22 cellular contexts compared by ENCODE assay signal in the genomic region with DNA sequence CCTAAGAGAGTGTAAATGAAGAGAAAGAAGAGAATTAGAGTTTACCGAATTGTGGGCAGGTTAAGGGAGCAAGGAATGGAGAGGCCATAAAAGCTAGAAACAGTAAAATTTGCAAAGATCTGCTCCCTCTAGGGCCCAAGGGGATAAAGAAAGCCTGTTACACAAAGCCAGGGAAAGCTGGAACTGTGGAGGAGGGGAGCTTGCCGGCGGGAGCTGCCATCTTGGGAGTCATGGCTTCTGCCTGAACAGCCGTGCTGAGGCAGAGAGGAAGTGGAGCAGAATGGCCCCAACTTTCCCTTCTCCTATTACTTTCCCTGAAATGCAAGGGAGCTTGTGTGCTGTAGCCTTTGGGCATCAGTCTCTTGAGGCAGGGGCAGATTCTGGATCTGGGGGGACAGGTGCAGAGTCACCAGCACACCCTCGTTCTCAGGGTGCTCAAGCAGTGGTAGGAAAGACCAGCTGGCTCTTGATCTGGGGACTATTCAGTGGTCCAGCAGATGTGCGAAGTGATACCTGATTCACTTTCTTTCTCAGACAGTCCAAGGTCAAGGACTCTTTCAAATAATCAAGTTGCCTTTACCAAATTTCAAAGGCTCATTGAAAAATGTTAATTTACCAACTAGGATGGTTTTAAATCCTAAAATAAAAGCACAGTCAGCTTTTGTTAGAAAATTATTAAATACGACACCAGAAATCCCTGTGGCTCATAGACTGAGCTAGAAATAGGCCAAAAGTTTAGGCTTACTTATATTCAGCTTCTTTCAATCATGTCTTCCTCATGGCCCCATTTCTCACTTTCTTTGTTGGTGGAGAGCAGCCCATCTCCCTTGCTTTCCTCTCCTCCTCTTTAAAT. TPM values are rescaled to one million over a fixed set of nuclear protein-coding genes. Genes with fewer than 3 reads are reported as not detected.
DNase-seq lines count a peak whose midpoint lies in the region; ATAC-seq and TF ChIP-seq lines count a peak whose summit lies in the region.
"Had no signal": no experiment of that assay in that cellular context is flagged by ENCODE, and none has a peak within 500 bp of the region (broad histone marks: within the 10 kb centered on the region; RNA-seq: fewer than 3 reads in every experiment).

No MANE protein-coding gene starts in this region.

- 93% methylated on average over 3 to 7 of the region's 7 CpGs for WGBS in gastroesophageal sphincter (ENCODE audit: low coverage in 1 of 2), 2 donors
- WGBS in sigmoid colon, 2 donors: 89 to 93% methylated on average over 7 of the region's 7 CpGs

- peaks cover 81% of the 10 kb centered on the region for H3K4me1 ChIP-seq in left ventricle myocardium inferior
- peaks cover 32 to 97% (median 49%) of the 10 kb centered on the region in 3 donors for H3K4me1 ChIP-seq in gastroesophageal sphincter
- peaks cover 0 to 89% (median 80%) of the 10 kb centered on the region in 4 donors for H3K4me1 ChIP-seq in sigmoid colon
- H3K4me1 ChIP-seq in vagina: peaks cover 53% of the 10 kb centered on the region

- no peak overlapping the region for H3K27ac Mint-ChIP-seq in stimulated activated naive CD8-positive, alpha-beta T cell treated with anti-CD3 and anti-CD28 coated beads, Interleukin-15, amount 100 ng/mL, for 72 hours
- H3K27ac Mint-ChIP-seq in activated CD8-positive, alpha-beta T cell treated with anti-CD3 and anti-CD28 coated beads for 36 hours: no peak overlapping the region
- H3K27ac Mint-ChIP-seq: endodermal cell; stimulated activated memory B cell treated with anti-CD40 and anti-IgM and Interleukin-4, amounts not matched to agents 10 μg/mL and 1 μg/mL and 100 μg/mL, for 72 hours; T-helper 17 cell had no signal

- POLR2A ChIA-PET in activated CD8-positive, alpha-beta T cell treated with anti-CD3 and anti-CD28 coated beads for 36 hours (lab: Charles Lee): interaction anchor here (0.7 kb wide), 1 partner anchor 40 kb away, joined by 3 read pairs; no protein-coding TSS in a partner anchor

- no peaks in the 10 kb centered on the region for H3K36me3 Mint-ChIP-seq in activated CD8-positive, alpha-beta T cell treated with anti-CD3 and anti-CD28 coated beads for 36 hours (ENCODE audit: low read depth)
- H3K36me3 Mint-ChIP-seq: stimulated activated memory B cell treated with anti-CD40 and anti-IgM and Interleukin-4, amounts not matched to agents 10 μg/mL and 1 μg/mL and 100 μg/mL, for 72 hours had no signal

- TF ChIP-seq EP300 in gastroesophageal sphincter (IDR thresholded peaks at IDR 0.05) (no peak), sigmoid colon (IDR thresholded peaks at IDR 0.05) (no peak)

- H3K27me3 ChIP-seq in left ventricle myocardium inferior (ENCODE audit: low read depth) (no peaks in the 10 kb centered on the region), gastroesophageal sphincter (no peaks in the 10 kb centered on the region), sigmoid colon (no peaks in the 10 kb centered on the region), vagina (no peaks in the 10 kb centered on the region)
- H3K27me3 ChIP-seq: hepatocyte had no signal

- peaks cover 3% of the 10 kb centered on the region for H3K36me3 ChIP-seq in left ventricle myocardium inferior
- peaks cover 0 to 4% of the 10 kb centered on the region in 2 donors for H3K36me3 ChIP-seq in gastroesophageal sphincter
- H3K36me3 ChIP-seq in sigmoid colon: no peaks in the 10 kb centered on the region
- no peaks in the 10 kb centered on the region for H3K36me3 ChIP-seq in vagina

- H3K9me3 Mint-ChIP-seq in stimulated activated naive CD8-positive, alpha-beta T cell treated with anti-CD3 and anti-CD28 coated beads, Interleukin-15, amount 100 ng/mL, for 72 hours: no peaks in the 10 kb centered on the region
- no peaks in the 10 kb centered on the region for H3K9me3 Mint-ChIP-seq in activated CD8-positive, alpha-beta T cell treated with anti-CD3 and anti-CD28 coated beads for 36 hours
- H3K9me3 Mint-ChIP-seq: endodermal cell; stimulated activated memory B cell treated with anti-CD40 and anti-IgM and Interleukin-4, amounts not matched to agents 10 μg/mL and 1 μg/mL and 100 μg/mL, for 72 hours had no signal

- no peak overlapping the region for H3K4me3 Mint-ChIP-seq in stimulated activated naive CD8-positive, alpha-beta T cell treated with anti-CD3 and anti-CD28 coated beads, Interleukin-15, amount 100 ng/mL, for 72 hours
- H3K4me3 Mint-ChIP-seq in activated CD8-positive, alpha-beta T cell treated with anti-CD3 and anti-CD28 coated beads for 36 hours: no peak overlapping the region
- H3K4me3 Mint-ChIP-seq: endodermal cell; stimulated activated memory B cell treated with anti-CD40 and anti-IgM and Interleukin-4, amounts not matched to agents 10 μg/mL and 1 μg/mL and 100 μg/mL, for 72 hours; T-helper 17 cell had no signal

- ATAC-seq in gastroesophageal sphincter (no peak), HG03439 (IDR thresholded peaks at IDR 0.05; ENCODE audit: unreplicated experiment) (no peak)
- ATAC-seq in stimulated activated naive CD8-positive, alpha-beta T cell treated with anti-CD3 and anti-CD28 coated beads, Interleukin-15, amount 100 ng/mL, for 72 hours: no peak
- ATAC-seq in activated CD8-positive, alpha-beta T cell treated with anti-CD3 and anti-CD28 coated beads for 36 hours: no peak
- ATAC-seq: HCT116; stimulated activated memory B cell treated with anti-CD40 and anti-IgM and Interleukin-4, amounts not matched to agents 10 μg/mL and 1 μg/mL and 100 μg/mL, for 72 hours; T-helper 17 cell had no signal

- H3K27ac ChIP-seq in left ventricle myocardium inferior (replicated peaks): peak overlapping the region; percentile 89
- H3K27ac ChIP-seq in gastroesophageal sphincter: peak overlapping the region; percentile 80 to 98 (median 84)
- H3K27ac ChIP-seq in sigmoid colon: peak overlapping the region; percentile 79 to 89 (median 84)
- H3K27ac ChIP-seq in vagina: peak overlapping the region; percentile 23
- H3K27ac ChIP-seq: hepatocyte, parathyroid adenoma, VCaP had no signal

- H3K4me1 Mint-ChIP-seq in stimulated activated naive CD8-positive, alpha-beta T cell treated with anti-CD3 and anti-CD28 coated beads, Interleukin-15, amount 100 ng/mL, for 72 hours: no peaks in the 10 kb centered on the region
- no peaks in the 10 kb centered on the region for H3K4me1 Mint-ChIP-seq in activated CD8-positive, alpha-beta T cell treated with anti-CD3 and anti-CD28 coated beads for 36 hours (ENCODE audit: low read depth)
- H3K4me1 Mint-ChIP-seq: endodermal cell; stimulated activated memory B cell treated with anti-CD40 and anti-IgM and Interleukin-4, amounts not matched to agents 10 μg/mL and 1 μg/mL and 100 μg/mL, for 72 hours; T-helper 17 cell had no signal

- TF ChIP-seq CTCF in left ventricle myocardium inferior (IDR thresholded peaks at IDR 0.05; ENCODE audit: borderline replicate concordance): no peak
- TF ChIP-seq CTCF in gastroesophageal sphincter (IDR thresholded peaks at IDR 0.05): no peak
- no peak for TF ChIP-seq CTCF in sigmoid colon (IDR thresholded peaks at IDR 0.05)
- TF ChIP-seq CTCF in vagina (IDR thresholded peaks at IDR 0.05): no peak
- no peak for TF ChIP-seq CTCF in activated CD8-positive, alpha-beta T cell treated with anti-CD3 and anti-CD28 coated beads for 36 hours (IDR thresholded peaks at IDR 0.05)

- CTCF ChIA-PET in activated CD8-positive, alpha-beta T cell treated with anti-CD3 and anti-CD28 coated beads for 36 hours (lab: Charles Lee): interaction anchor here (1.0 to 2.5 kb wide), 3 partner anchors 49 to 82 kb away, joined by 3 to 8 read pairs (median 6); no protein-coding TSS in a partner anchor

- intact Hi-C loops in left ventricle myocardium inferior (cut with micrococcal nuclease): no loop called here
- intact Hi-C loops in cardiac septum (cut with DNase I): no loop called here
- intact Hi-C loops in sigmoid colon (cut with DNase I): loop anchor here (10.0 kb wide), 1 partner anchor 624 kb away; a partner anchor contains a TSS
- intact Hi-C loops in vagina (cut with DNase I): no loop called here
- intact Hi-C loops in activated CD8-positive, alpha-beta T cell treated with anti-CD3 and anti-CD28 coated beads for 36 hours (cut with micrococcal nuclease): no loop called here

- DNase-seq in left ventricle myocardium inferior (no peak), cardiac septum (ENCODE audit: low spot score) (no peak), sigmoid colon (no peak), vagina (ENCODE audit: extremely low spot score in 2 of 2) (no peak)
- DNase-seq in stimulated activated naive CD8-positive, alpha-beta T cell treated with anti-CD3 and anti-CD28 coated beads, Interleukin-15, amount 100 ng/mL, for 72 hours: no peak
- no peak for DNase-seq in activated CD8-positive, alpha-beta T cell treated with anti-CD3 and anti-CD28 coated beads for 36 hours
- DNase-seq: activated effector memory CD4-positive, alpha-beta T cell treated with anti-CD3 and anti-CD28 coated beads, Interleukin-2, amount 50 U/mL, for 16 hours; COR-L47; endodermal cell; KBM-7; NCI-H1694; stimulated activated CD4-positive, alpha-beta T cell treated with anti-CD3 and anti-CD28 coated beads, Interleukin-1b, Interleukin-23, amount 100 ng/mL, for 48 hours; T-helper 17 cell had no signal

- TF ChIP-seq POLR2A in gastroesophageal sphincter (IDR thresholded peaks at IDR 0.05) (no peak), sigmoid colon (IDR thresholded peaks at IDR 0.05) (no peak), vagina (IDR thresholded peaks at IDR 0.05) (no peak)

- no peak overlapping the region for H3K4me3 ChIP-seq in left ventricle myocardium inferior
- no peak overlapping the region for H3K4me3 ChIP-seq in gastroesophageal sphincter
- H3K4me3 ChIP-seq in sigmoid colon: no peak overlapping the region
- no peak overlapping the region for H3K4me3 ChIP-seq in vagina
- H3K4me3 ChIP-seq: coronary artery, hepatocyte, lung had no signal

- H3K9me3 ChIP-seq in left ventricle myocardium inferior (replicated peaks) (no peaks in the 10 kb centered on the region), gastroesophageal sphincter (no peaks in the 10 kb centered on the region), sigmoid colon (no peaks in the 10 kb centered on the region), vagina (no peaks in the 10 kb centered on the region)

- H3K27me3 Mint-ChIP-seq in stimulated activated naive CD8-positive, alpha-beta T cell treated with anti-CD3 and anti-CD28 coated beads, Interleukin-15, amount 100 ng/mL, for 72 hours: peaks cover 38% of the 10 kb centered on the region
- H3K27me3 Mint-ChIP-seq in activated CD8-positive, alpha-beta T cell treated with anti-CD3 and anti-CD28 coated beads for 36 hours: peaks cover 5% of the 10 kb centered on the region

RNA-seq across cellular contexts. Expression of a gene that starts 25.7 kb away (rescaled TPM):
- total RNA-seq in left ventricle myocardium inferior (103 TPM), cardiac septum (93.9 TPM), gastroesophageal sphincter (100 to 1,000 TPM; 240 to 305 (median 265) TPM), sigmoid colon (100 to 1,000 TPM in 3 of 4 donors, 10 to 100 TPM in 1; 95.3 to 225 (median 140) TPM), vagina (56.5 TPM)
- polyA plus RNA-seq in sigmoid colon: 10 to 100 TPM in 1 of 3 donors, 1 to 10 TPM in 2; 6.9 to 16.6 (median 9.0) TPM
- total RNA-seq in activated CD8-positive, alpha-beta T cell treated with anti-CD3 and anti-CD28 coated beads for 36 hours: not detected
- total RNA-seq: T-helper 17 cell had no signal

Comparison
In these comparisons a context has a peak if more than half of its experiments do, and no peak if none do; other contexts are left out.
1. H3K27ac ChIP-seq: peak in every context shown above with its lines; median percentile 89 in left ventricle myocardium inferior; 84 in gastroesophageal sphincter; 84 in sigmoid colon; 23 in vagina.
2. RNA of a gene that starts 25.7 kb away (total RNA-seq): 240 to 305 TPM in gastroesophageal sphincter, 95.3 to 225 TPM in sigmoid colon, 103 TPM in left ventricle myocardium inferior (single experiment), 93.9 TPM in cardiac septum (single experiment) and 56.5 TPM in vagina (single experiment); not detected in activated CD8-positive, alpha-beta T cell treated with anti-CD3 and anti-CD28 coated beads for 36 hours; every median in the first group is over 10 times any median in the second.